Comparison of ENCODE assay signal across 15 cellular contexts in genomic region chr7:20403356-20403755, GRCh38.
A peak's percentile ranks its signal among the peaks of the same experiment; 100 is the strongest.
DNase-seq lines count a peak whose midpoint lies in the region; ATAC-seq and TF ChIP-seq lines count a peak whose summit lies in the region.
"Had no signal": no experiment of that assay in that cellular context is flagged by ENCODE, and none has a peak within 500 bp of the region (broad histone marks: within the 10 kb centered on the region; RNA-seq: fewer than 3 reads in every experiment).

No MANE protein-coding gene starts in this region.

- TF ChIP-seq CTCF in glutamatergic neuron (IDR thresholded peaks at IDR 0.05; ENCODE audit: partially characterized antibody, unreplicated experiment), result no peak

- peak overlapping the region; percentile 95 for H3K27ac Mint-ChIP-seq in glutamatergic neuron (ENCODE audit: unreplicated experiment)
- H3K27ac Mint-ChIP-seq in activated CD8-positive, alpha-beta T cell treated with anti-CD3 and anti-CD28 coated beads, Interleukin-2, amount 10 ng/mL, durations not matched to agents 7 days and 5 days, result no peak overlapping the region
- H3K27ac Mint-ChIP-seq: activated T-cell treated with anti-CD3 and anti-CD28 coated beads, Interleukin-2, amount 50 U/mL, for 72 hours had no signal

- CTCF ChIA-PET in activated CD8-positive, alpha-beta T cell treated with anti-CD3 and anti-CD28 coated beads, Interleukin-2, amount 10 ng/mL, durations not matched to agents 7 days and 5 days (lab: Charles Lee), result no interaction called here

- no peaks in the 10 kb centered on the region for H3K27me3 ChIP-seq in trophoblast cell (ENCODE audit: insufficient read depth, low read length)

- peaks cover 4% of the 10 kb centered on the region for H3K9me3 Mint-ChIP-seq in glutamatergic neuron (ENCODE audit: unreplicated experiment)
- H3K9me3 Mint-ChIP-seq in activated CD8-positive, alpha-beta T cell treated with anti-CD3 and anti-CD28 coated beads, Interleukin-2, amount 10 ng/mL, durations not matched to agents 7 days and 5 days (ENCODE audit: insufficient read depth), result no peaks in the 10 kb centered on the region
- H3K9me3 Mint-ChIP-seq: activated T-cell treated with anti-CD3 and anti-CD28 coated beads, Interleukin-2, amount 50 U/mL, for 72 hours had no signal

- H3K4me2 ChIP-seq in trophoblast cell (ENCODE audit: low read length), result no peak overlapping the region

- H4K8ac ChIP-seq in trophoblast cell (ENCODE audit: low read depth, low read length), result no peak overlapping the region

- H3K4me1 ChIP-seq in trophoblast cell (ENCODE audit: control insufficient read depth in 1 of 2, insufficient read depth in 2 of 2, low read length in 2 of 2), result peaks cover 0 to 4% of the 10 kb centered on the region in 2 experiments

- H4K91ac ChIP-seq in trophoblast cell (ENCODE audit: low read depth, low read length), result no peak overlapping the region

- no peaks in the 10 kb centered on the region for H3K36me3 ChIP-seq in trophoblast cell (ENCODE audit: control insufficient read depth in 1 of 2, insufficient read depth in 2 of 2, low read length in 2 of 2)
- H3K36me3 ChIP-seq: lower lobe of right lung had no signal

- H2BK120ac ChIP-seq in trophoblast cell (ENCODE audit: insufficient read depth, low read length, poor library complexity), result no peak overlapping the region

- no peak overlapping the region for H4K12ac ChIP-seq in trophoblast cell (ENCODE audit: low read depth, low read length)

- H2AK5ac ChIP-seq in trophoblast cell (ENCODE audit: low read length), result no peak overlapping the region

- no peaks in the 10 kb centered on the region for H3K9me3 ChIP-seq in trophoblast cell (ENCODE audit: insufficient read depth, low read depth, low read length)
- H3K9me3 ChIP-seq: lower lobe of right lung had no signal

- H2AFZ ChIP-seq in trophoblast cell (ENCODE audit: insufficient read depth, low read length, poor library complexity), result no peak overlapping the region

- no CpG with 5 or more reads among the region's 3 CpGs for WGBS in trophoblast cell (ENCODE audit: extremely low coverage, insufficient coverage, insufficient read length)

- H3K14ac ChIP-seq in trophoblast cell (ENCODE audit: low read length), result no peak overlapping the region

- intact Hi-C loops in left colon (cut with DNase I, micrococcal nuclease), result no loop called here

- no peak for ATAC-seq in activated CD8-positive, alpha-beta T cell treated with anti-CD3 and anti-CD28 coated beads, Interleukin-2, amount 10 ng/mL, durations not matched to agents 7 days and 5 days
- ATAC-seq in left colon, result no peak
- ATAC-seq: activated T-cell treated with anti-CD3 and anti-CD28 coated beads, Interleukin-2, amount 50 U/mL, for 72 hours; lower lobe of right lung; stimulated activated naive CD8-positive, alpha-beta T cell treated with anti-CD3 and anti-CD28 coated beads, Interleukin-15, Interleukin-2, amounts not matched to agents 100 U/mL and 50 U/mL, for 24 hours had no signal

- POLR2A ChIA-PET in activated CD8-positive, alpha-beta T cell treated with anti-CD3 and anti-CD28 coated beads, Interleukin-2, amount 10 ng/mL, durations not matched to agents 7 days and 5 days (lab: Charles Lee), result no interaction called here

- H3K27ac ChIP-seq in trophoblast cell (ENCODE audit: low read depth, low read length), result no peak overlapping the region
- H3K27ac ChIP-seq: lower lobe of right lung had no signal

- H3K4me1 Mint-ChIP-seq in glutamatergic neuron (ENCODE audit: low read depth, unreplicated experiment), result peaks cover 26% of the 10 kb centered on the region
- H3K4me1 Mint-ChIP-seq in activated CD8-positive, alpha-beta T cell treated with anti-CD3 and anti-CD28 coated beads, Interleukin-2, amount 10 ng/mL, durations not matched to agents 7 days and 5 days (ENCODE audit: low read depth), result no peaks in the 10 kb centered on the region

- H3K18ac ChIP-seq in trophoblast cell (ENCODE audit: low read length), result no peak overlapping the region

- no peaks in the 10 kb centered on the region for H3K36me3 Mint-ChIP-seq in glutamatergic neuron (ENCODE audit: unreplicated experiment)
- H3K36me3 Mint-ChIP-seq in activated CD8-positive, alpha-beta T cell treated with anti-CD3 and anti-CD28 coated beads, Interleukin-2, amount 10 ng/mL, durations not matched to agents 7 days and 5 days (ENCODE audit: low read depth), result no peaks in the 10 kb centered on the region

- H3K4ac ChIP-seq in trophoblast cell (ENCODE audit: low read depth, low read length), result no peak overlapping the region

- DNase-seq in D341Med (ENCODE audit: low spot score), result peak; percentile 53
- DNase-seq in SK-N-DZ (ENCODE audit: low spot score), result peak; percentile 23
- peak; percentile 69 for DNase-seq in glutamatergic neuron
- DNase-seq in trophoblast cell, result no peak
- no peak for DNase-seq in activated CD8-positive, alpha-beta T cell treated with anti-CD3 and anti-CD28 coated beads, Interleukin-2, amount 10 ng/mL, durations not matched to agents 7 days and 5 days
- DNase-seq in iPS-NIHi7 (ENCODE audit: extremely low spot score), result no peak
- no peak for DNase-seq in left colon
- DNase-seq in NCI-H748 treated with DMSO at 0.1 percent for 48 hours (lab: John Stamatoyannopoulos, UW), result no peak
- DNase-seq: activated CD4-positive, alpha-beta T cell treated with anti-CD3 and anti-CD28 coated beads for 4 hours; activated T-cell treated with anti-CD3 and anti-CD28 coated beads, Interleukin-2, amount 50 U/mL, for 72 hours; GOT3; lower lobe of right lung; NCI-H1436 treated with DMSO at 0.1 percent for 48 hours; SHP77; stimulated activated naive CD8-positive, alpha-beta T cell treated with anti-CD3 and anti-CD28 coated beads, Interleukin-15, Interleukin-2, amounts not matched to agents 100 U/mL and 50 U/mL, for 24 hours had no signal

- no peak overlapping the region for H2BK12ac ChIP-seq in trophoblast cell (ENCODE audit: low read length)

- peak overlapping the region; percentile 64 for H3K4me3 Mint-ChIP-seq in glutamatergic neuron (ENCODE audit: unreplicated experiment)
- H3K4me3 Mint-ChIP-seq in activated CD8-positive, alpha-beta T cell treated with anti-CD3 and anti-CD28 coated beads, Interleukin-2, amount 10 ng/mL, durations not matched to agents 7 days and 5 days, result no peak overlapping the region
- H3K4me3 Mint-ChIP-seq: activated T-cell treated with anti-CD3 and anti-CD28 coated beads, Interleukin-2, amount 50 U/mL, for 72 hours had no signal

- H3K79me2 ChIP-seq in trophoblast cell (ENCODE audit: control insufficient read depth, insufficient read depth, low read length, poor library complexity), result no peaks in the 10 kb centered on the region

- no peak overlapping the region for H3K23ac ChIP-seq in trophoblast cell (ENCODE audit: low read length)

- peak overlapping the region; percentile 48 for H3K9ac ChIP-seq in trophoblast cell (ENCODE audit: low read length)

- peaks cover 3% of the 10 kb centered on the region for H3K27me3 Mint-ChIP-seq in glutamatergic neuron (ENCODE audit: unreplicated experiment)
- no peaks in the 10 kb centered on the region for H3K27me3 Mint-ChIP-seq in activated CD8-positive, alpha-beta T cell treated with anti-CD3 and anti-CD28 coated beads, Interleukin-2, amount 10 ng/mL, durations not matched to agents 7 days and 5 days (ENCODE audit: low read depth)

- no peaks in the 10 kb centered on the region for H3K79me1 ChIP-seq in trophoblast cell (ENCODE audit: low read length)

- no peak overlapping the region for H3K4me3 ChIP-seq in trophoblast cell (ENCODE audit: low read depth, low read length)
- H3K4me3 ChIP-seq: lower lobe of right lung had no signal

- H2BK5ac ChIP-seq in trophoblast cell (ENCODE audit: low read depth, low read length, poor library complexity), result no peak overlapping the region

Comparison
In these comparisons a context has a peak if more than half of its experiments do, and no peak if none do; other contexts are left out.
1. DNase-seq: peak in D341Med (single experiment), SK-N-DZ (single experiment) and glutamatergic neuron (single experiment); none in trophoblast cell (0 of 2), activated CD8-positive, alpha-beta T cell treated with anti-CD3 and anti-CD28 coated beads, Interleukin-2, amount 10 ng/mL, durations not matched to agents 7 days and 5 days (single experiment), iPS-NIHi7 (single experiment), left colon (0 of 2) and NCI-H748 treated with DMSO at 0.1 percent for 48 hours (single experiment).